In genomic region chr17:40864661-40865380, GRCh38 we compare ENCODE assay signal across 2 cellular contexts.
TF ChIP-seq lines count a peak whose summit lies in the region.

No MANE protein-coding gene starts in this region.

TF ChIP-seq in A549, 52 proteins besides CTCF, POLR2A, EP300 and RAD21:
- TF ChIP-seq MAZ (IDR thresholded peaks at IDR 0.05; ENCODE audit: borderline replicate concordance, low read depth, low read length) (no peak), CBX8 (IDR thresholded peaks at IDR 0.05) (no peak), HOXB5 (CRISPR knock-in tag; IDR thresholded peaks at IDR 0.05) (no peak), MYC (IDR thresholded peaks at IDR 0.05; ENCODE audit: borderline replicate concordance, low read length) (no peak), NPAS2 (CRISPR knock-in tag; IDR thresholded peaks at IDR 0.05; ENCODE audit: borderline replicate concordance) (no peak), POLR2AphosphoS2 (conservative IDR thresholded peaks at IDR 0.05; ENCODE audit: low read length) (no peak), HEYL (CRISPR knock-in tag; IDR thresholded peaks at IDR 0.05) (no peak), FOSL2 (IDR thresholded peaks at IDR 0.05) (no peak), FOSL2 (CRISPR knock-in tag; IDR thresholded peaks at IDR 0.05) (no peak), HMGXB4 (CRISPR knock-in tag; IDR thresholded peaks at IDR 0.05; ENCODE audit: borderline replicate concordance) (no peak), TFCP2L1 (CRISPR knock-in tag; IDR thresholded peaks at IDR 0.05) (no peak), KDM5A (IDR thresholded peaks at IDR 0.05) (no peak), HOXA7 (CRISPR knock-in tag; IDR thresholded peaks at IDR 0.05) (no peak), EHF (CRISPR knock-in tag; IDR thresholded peaks at IDR 0.05) (no peak), FOSB (CRISPR knock-in tag; IDR thresholded peaks at IDR 0.05) (no peak), GATA3 (IDR thresholded peaks at IDR 0.05; ENCODE audit: borderline replicate concordance) (no peak)

TF ChIP-seq in K562, 482 proteins besides CTCF, POLR2A, EP300 and RAD21:
- no peak for TF ChIP-seq ZNF282 (CRISPR knock-in tag; IDR thresholded peaks at IDR 0.05)
- peak; percentile 58 for TF ChIP-seq NFIC (IDR thresholded peaks at IDR 0.05)
- TF ChIP-seq DEAF1 (CRISPR knock-in tag; IDR thresholded peaks at IDR 0.05) = no peak
- 0 out of 2 replicates have a peak, but pooled peaks have one; percentile 12 for TF ChIP-seq FOSL1 (tag; conservative IDR thresholded peaks at IDR 0.05)
- TF ChIP-seq CEBPG (CRISPR knock-in tag; IDR thresholded peaks at IDR 0.05) = no peak
- TF ChIP-seq CEBPG (tag; conservative IDR thresholded peaks at IDR 0.05 in 1 of 2, IDR thresholded peaks at IDR 0.05 in 1 of 2) = no peak
- TF ChIP-seq CBX5 (IDR thresholded peaks at IDR 0.05; ENCODE audit: borderline replicate concordance, low read depth) = no peak
